Comparison of ENCODE assay signal across 15 cellular contexts in the genomic region with DNA sequence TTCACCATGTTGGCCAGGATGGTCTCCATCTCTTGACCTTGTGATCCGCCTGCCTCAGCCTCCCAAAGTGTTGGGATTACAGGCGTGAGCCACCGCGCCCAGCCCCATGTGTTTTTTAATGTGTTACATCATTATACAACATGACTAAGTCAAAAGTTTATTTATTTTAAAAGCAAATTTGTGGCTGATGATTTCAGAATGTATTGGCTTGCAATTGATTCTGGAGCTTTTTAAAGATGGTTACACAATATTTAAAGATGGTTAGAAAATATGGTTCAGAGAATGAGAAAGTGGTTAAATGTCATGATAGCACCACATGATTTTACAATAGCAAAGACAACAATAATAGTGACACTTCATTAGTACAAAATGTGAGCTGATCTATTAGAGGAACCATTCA.
"Had no signal": no experiment of that assay in that cellular context is flagged by ENCODE, and none has a peak within 500 bp of the region (broad histone marks: within the 10 kb centered on the region; RNA-seq: fewer than 3 reads in every experiment).

No MANE protein-coding gene starts in this region.

- H3K27ac Mint-ChIP-seq: activated CD4-positive, alpha-beta memory T cell treated with anti-CD3 and anti-CD28 coated beads for 36 hours; activated naive CD8-positive, alpha-beta T cell; stimulated activated naive CD8-positive, alpha-beta T cell treated with anti-CD3 and anti-CD28 coated beads, Interleukin-15, amount 100 ng/mL, for 72 hours had no signal

- DNase-seq: activated CD4-positive, alpha-beta memory T cell treated with anti-CD3 and anti-CD28 coated beads for 36 hours; activated gamma-delta T cell; activated T-cell treated with anti-CD3 and anti-CD28 coated beads, Interleukin-2, amount 50 U/mL, for 4 hours; effector CD4-positive, alpha-beta T cell; foreskin keratinocyte; heart right ventricle; islet precursor cell; mesendoderm; ovary; stimulated activated CD4-positive, alpha-beta T cell treated with anti-CD3 and anti-CD28 coated beads, Interleukin-15, amount 100 ng/mL, for 24 hours; stimulated activated CD4-positive, alpha-beta T cell treated with anti-CD3 and anti-CD28 coated beads, Interleukin-4, amount 100 ng/mL, for 24 hours; stimulated activated naive CD8-positive, alpha-beta T cell treated with anti-CD3 and anti-CD28 coated beads, Interleukin-15, amount 100 ng/mL, for 72 hours had no signal

- H3K4me1 Mint-ChIP-seq: stimulated activated naive CD8-positive, alpha-beta T cell treated with anti-CD3 and anti-CD28 coated beads, Interleukin-15, amount 100 ng/mL, for 72 hours had no signal

- H3K27ac ChIP-seq: breast epithelium, foreskin keratinocyte, ovary had no signal

- H3K4me3 Mint-ChIP-seq: activated CD4-positive, alpha-beta memory T cell treated with anti-CD3 and anti-CD28 coated beads for 36 hours; activated naive CD8-positive, alpha-beta T cell; activated T-cell treated with anti-CD3 and anti-CD28 coated beads, Interleukin-2, amount 50 U/mL, for 4 hours; neural crest cell; stimulated activated naive CD8-positive, alpha-beta T cell treated with anti-CD3 and anti-CD28 coated beads, Interleukin-15, amount 100 ng/mL, for 72 hours had no signal

- H3K9me3 Mint-ChIP-seq: activated CD4-positive, alpha-beta memory T cell treated with anti-CD3 and anti-CD28 coated beads for 36 hours; activated T-cell treated with anti-CD3 and anti-CD28 coated beads, Interleukin-2, amount 50 U/mL, for 4 hours; neural crest cell; stimulated activated naive CD8-positive, alpha-beta T cell treated with anti-CD3 and anti-CD28 coated beads, Interleukin-15, amount 100 ng/mL, for 72 hours had no signal

- H3K4me3 ChIP-seq: breast epithelium, heart right ventricle, ovary had no signal

- H3K27me3 ChIP-seq: breast epithelium, foreskin keratinocyte, heart right ventricle, ovary had no signal

- H3K4me1 ChIP-seq: breast epithelium, foreskin keratinocyte had no signal

- H3K36me3 ChIP-seq: breast epithelium, ovary had no signal

- H3K9me3 ChIP-seq: breast epithelium, heart right ventricle, ovary had no signal

- ATAC-seq: activated T-cell treated with anti-CD3 and anti-CD28 coated beads, Interleukin-2, amount 50 U/mL, for 4 hours; foreskin keratinocyte; stimulated activated naive CD8-positive, alpha-beta T cell treated with anti-CD3 and anti-CD28 coated beads, Interleukin-15, amount 100 ng/mL, for 72 hours had no signal

- H3K36me3 Mint-ChIP-seq: activated CD4-positive, alpha-beta memory T cell treated with anti-CD3 and anti-CD28 coated beads for 36 hours; activated naive CD8-positive, alpha-beta T cell had no signal
